ENCODE assay signal across 12 cellular contexts in the genomic region with DNA sequence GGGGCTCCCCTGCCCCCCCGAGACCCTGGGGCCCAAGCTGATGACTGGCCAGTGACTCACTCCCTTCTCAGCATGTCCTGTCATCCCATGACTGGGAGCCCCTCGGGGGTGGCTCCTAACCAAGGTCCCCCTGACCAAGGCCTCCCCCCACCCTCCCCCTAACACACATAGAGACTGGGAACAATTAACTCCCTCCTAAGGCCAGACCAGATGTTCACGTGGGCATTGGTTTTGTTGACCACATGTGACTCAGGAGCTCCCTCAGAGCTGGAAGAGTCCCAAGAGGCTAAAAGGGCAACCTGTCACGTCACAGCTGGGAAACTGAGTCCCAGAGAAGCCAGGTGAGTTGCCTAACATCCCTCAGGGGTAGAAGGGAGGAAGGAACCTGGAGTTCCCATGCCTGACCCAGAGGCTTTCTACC. TPM values are rescaled to one million over a fixed set of nuclear protein-coding genes. Genes with fewer than 3 reads are reported as not detected.
DNase-seq lines count a peak whose midpoint lies in the region; ATAC-seq and TF ChIP-seq lines count a peak whose summit lies in the region.
"Had no signal": no experiment of that assay in that cellular context is flagged by ENCODE, and none has a peak within 500 bp of the region (broad histone marks: within the 10 kb centered on the region; RNA-seq: fewer than 3 reads in every experiment).

No MANE protein-coding gene starts in this region.

- H3K9me3 ChIP-seq in right atrium auricular region (no peaks in the 10 kb centered on the region), aorta (ENCODE audit: control insufficient read depth, low read length) (no peaks in the 10 kb centered on the region), A673 (ENCODE audit: low read depth, low read length, poor library complexity, severe bottlenecking) (no peaks in the 10 kb centered on the region)
- H3K9me3 ChIP-seq: heart left ventricle had no signal

- TF ChIP-seq CTCF in right atrium auricular region (IDR thresholded peaks at IDR 0.05) = no peak
- TF ChIP-seq CTCF in A673 (conservative IDR thresholded peaks at IDR 0.05; ENCODE audit: low read depth, low read length) = no peak

- H3K27me3 ChIP-seq in right atrium auricular region (no peaks in the 10 kb centered on the region), aorta (ENCODE audit: control insufficient read depth in 1 of 2, insufficient read depth in 2 of 2, low read length in 1 of 2) (no peaks in the 10 kb centered on the region), A673 (replicated peaks; ENCODE audit: insufficient read depth, low read depth, low read length, poor library complexity) (no peaks in the 10 kb centered on the region)
- H3K27me3 ChIP-seq: heart left ventricle had no signal

- H3K36me3 ChIP-seq in right atrium auricular region (no peaks in the 10 kb centered on the region), aorta (ENCODE audit: control insufficient read depth in 1 of 2, insufficient read depth in 2 of 2, low read length in 1 of 2) (no peaks in the 10 kb centered on the region), A673 (ENCODE audit: insufficient read depth, low read length, poor library complexity, severe bottlenecking) (no peaks in the 10 kb centered on the region)
- H3K36me3 ChIP-seq: heart left ventricle had no signal

- ATAC-seq in aorta (ENCODE audit: low FRiP score) = no peak
- ATAC-seq in GM21381 (IDR thresholded peaks at IDR 0.05; ENCODE audit: unreplicated experiment) = no peak
- ATAC-seq: heart left ventricle had no signal

- H3K27ac ChIP-seq in right atrium auricular region = peak overlapping the region; percentile 81 to 83
- H3K27ac ChIP-seq in aorta (ENCODE audit: low read depth in 1 of 2, low read length in 2 of 2) = peak overlapping the region; percentile 58 to 98
- no peak overlapping the region for H3K27ac ChIP-seq in A673 (ENCODE audit: low read depth, low read length, poor library complexity, severe bottlenecking)

- WGBS in aorta, 2 donors = 64 to 73% methylated on average over 3 to 4 of the region's 4 CpGs

- POLR2A ChIA-PET in A673 (lab: Charles Lee; ENCODE audit: low non-redundant PET) = no interaction called here

- H3K4me1 ChIP-seq in right atrium auricular region (peaks cover 0 to 52% of the 10 kb centered on the region in 2 donors), aorta (ENCODE audit: control insufficient read depth in 1 of 2, insufficient read depth in 2 of 2, low read length in 2 of 2) (no peaks in the 10 kb centered on the region), A673 (ENCODE audit: insufficient read depth, low read length, poor library complexity, severe bottlenecking) (peaks cover 12% of the 10 kb centered on the region)

- H3K4me3 ChIP-seq in right atrium auricular region = no peak overlapping the region
- H3K4me3 ChIP-seq in aorta (ENCODE audit: low read length in 2 of 2) = no peak overlapping the region
- H3K4me3 ChIP-seq in A673 (ENCODE audit: low read depth, low read length, poor library complexity, severe bottlenecking) = no peak overlapping the region
- H3K4me3 ChIP-seq: heart left ventricle had no signal

- CTCF ChIA-PET in A673 (lab: Charles Lee) = no interaction called here

- intact Hi-C loops in cardiac septum (cut with DNase I) = no loop called here
- intact Hi-C loops in aorta (cut with DNase I) = no loop called here
- intact Hi-C loops in A673 (cut with micrococcal nuclease; ENCODE audit: unreplicated experiment) = no loop called here

- BruUV-seq in A673 (replicated peaks; lab: Mats Ljungman, UMichigan) = no TSS peak

- no peak for DNase-seq in right atrium auricular region (ENCODE audit: low spot score)
- no peak for DNase-seq in cardiac septum (ENCODE audit: low spot score)
- peak; percentile 70 for DNase-seq in amniotic epithelial cell (ENCODE audit: low read depth)
- DNase-seq in hepatic stellate cell (ENCODE audit: low spot score) = peak; percentile 35
- no peak for DNase-seq in aorta
- no peak for DNase-seq in A673 (ENCODE audit: low spot score)
- DNase-seq in activated gamma-delta T cell treated with Interleukin-2 at 50 U/mL for 16 hours = no peak
- DNase-seq: activated effector memory CD4-positive, alpha-beta T cell treated with Interleukin-2 at 50 U/mL for 16 hours; NCI-H1436; substantia nigra had no signal

RNA-seq across cellular contexts. Expression of a gene that starts 10.6 kb away (rescaled TPM):
- total RNA-seq in right atrium auricular region = 100 to 1,000 TPM in 1 of 2 donors, 10 to 100 TPM in 1; 85.1 to 118 TPM
- total RNA-seq in cardiac septum = 29.3 TPM
- total RNA-seq in aorta = 100 to 1,000 TPM in 1 of 2 donors, 10 to 100 TPM in 1; 59.4 to 186 TPM
- 100 to 1,000 TPM in 1 of 2 donors, 10 to 100 TPM in 1; 93.1 to 137 TPM for polyA plus RNA-seq in aorta
- not detected in 2 replicates for total RNA-seq in A673 (2021)

RNA-seq across cellular contexts. Expression of a gene that starts 41.1 kb away (rescaled TPM):
- total RNA-seq in right atrium auricular region (1 to 10 TPM; 1.4 to 3.7 TPM), cardiac septum (0.97 TPM), aorta (10 to 100 TPM in 1 of 2 donors, 1 to 10 TPM in 1; 5.0 to 16.1 TPM), A673 (2021) (not detected in 2 replicates)
- polyA plus RNA-seq in aorta = 1 to 10 TPM; 2.3 to 6.8 TPM

RNA-seq across cellular contexts. Expression of a gene that starts 53.1 kb away (rescaled TPM):
- total RNA-seq in right atrium auricular region = 10 to 100 TPM in 1 of 2 donors, 1 to 10 TPM in 1; 6.3 to 16.7 TPM
- total RNA-seq in cardiac septum = 4.1 TPM
- total RNA-seq in aorta = 10 to 100 TPM in 1 of 2 donors, 1 to 10 TPM in 1; 6.1 to 16.4 TPM
- polyA plus RNA-seq in aorta = 10 to 100 TPM in 1 of 2 donors, 1 to 10 TPM in 1; 2.8 to 15.3 TPM
- 19.3 and 27.2 TPM in 2 replicates for total RNA-seq in A673 (2021)

Comparison
In these comparisons a context has a peak if more than half of its experiments do, and no peak if none do; other contexts are left out.
1. DNase-seq: peak in amniotic epithelial cell (single experiment) and hepatic stellate cell (single experiment); none in right atrium auricular region (single experiment), cardiac septum (single experiment), aorta (0 of 2), A673 (single experiment) and activated gamma-delta T cell treated with Interleukin-2 at 50 U/mL for 16 hours (single experiment).
2. RNA of a gene that starts 10.6 kb away (total RNA-seq): 59.4 to 186 TPM in aorta, 85.1 to 118 TPM in right atrium auricular region and 29.3 TPM in cardiac septum (single experiment); not detected in A673; every median in the first group is over 10 times any median in the second.